ENCODE assay signal across 18 cellular contexts in genomic region chr1:167654975-167655575, GRCh38. TPM values are rescaled to one million over a fixed set of nuclear protein-coding genes. Genes with fewer than 3 reads are reported as not detected.
DNase-seq lines count a peak whose midpoint lies in the region; ATAC-seq and TF ChIP-seq lines count a peak whose summit lies in the region.
"Had no signal": no experiment of that assay in that cellular context is flagged by ENCODE, and none has a peak within 500 bp of the region (broad histone marks: within the 10 kb centered on the region; RNA-seq: fewer than 3 reads in every experiment).

No MANE protein-coding gene starts in this region.

- no peaks in the 10 kb centered on the region for H3K79me2 ChIP-seq in mammary epithelial cell (ENCODE audit: insufficient read depth, low read length)

- H3K27me3 ChIP-seq in mammary epithelial cell (ENCODE audit: insufficient read depth, low read length), result no peaks in the 10 kb centered on the region
- H3K27me3 ChIP-seq in breast epithelium, result no peaks in the 10 kb centered on the region
- no peaks in the 10 kb centered on the region for H3K27me3 ChIP-seq in lung (ENCODE audit: control insufficient read depth, insufficient read depth)
- H3K27me3 ChIP-seq in transverse colon, result no peaks in the 10 kb centered on the region
- H3K27me3 ChIP-seq: SJSA1 had no signal

- H4K20me1 ChIP-seq in mammary epithelial cell (ENCODE audit: insufficient read depth, low read length), result no peaks in the 10 kb centered on the region

- H2AFZ ChIP-seq in mammary epithelial cell (ENCODE audit: low read depth, low read length), result peak overlapping the region; percentile 13

- H3K9ac ChIP-seq in mammary epithelial cell (ENCODE audit: insufficient read depth, low read length), result no peak overlapping the region

- H3K9me3 ChIP-seq in mammary epithelial cell (replicated peaks; ENCODE audit: insufficient read depth, low read length), result no peaks in the 10 kb centered on the region
- H3K9me3 ChIP-seq in breast epithelium, result no peaks in the 10 kb centered on the region
- no peaks in the 10 kb centered on the region for H3K9me3 ChIP-seq in lung (ENCODE audit: control insufficient read depth in 2 of 2, insufficient read depth in 1 of 2, low read length in 1 of 2)
- H3K9me3 ChIP-seq in transverse colon, result no peaks in the 10 kb centered on the region
- H3K9me3 ChIP-seq: Caco-2, SJSA1 had no signal

- ATAC-seq in lung (ENCODE audit: insufficient read depth, low FRiP score) (no peak), GM18511 (IDR thresholded peaks at IDR 0.05; ENCODE audit: unreplicated experiment) (no peak), GM21619 (IDR thresholded peaks at IDR 0.05; ENCODE audit: unreplicated experiment) (no peak)
- ATAC-seq: activated CD8-positive, alpha-beta memory T cell treated with anti-CD3 and anti-CD28 coated beads, Interleukin-2, amount 10 ng/mL, durations not matched to agents 7 days and 5 days had no signal

- dilution Hi-C loops in mammary epithelial cell (cut with HindIII; ENCODE audit: low sequenced_read_pairs), result no loop called here

- H3K36me3 ChIP-seq in mammary epithelial cell (ENCODE audit: insufficient read depth, low read length), result no peaks in the 10 kb centered on the region
- H3K36me3 ChIP-seq in breast epithelium, result no peaks in the 10 kb centered on the region
- no peaks in the 10 kb centered on the region for H3K36me3 ChIP-seq in lung (ENCODE audit: control insufficient read depth in 2 of 2, insufficient read depth in 2 of 2, low read length in 2 of 2)
- no peaks in the 10 kb centered on the region for H3K36me3 ChIP-seq in transverse colon
- H3K36me3 ChIP-seq: SJSA1 had no signal

- no TSS peak for BruUV-seq in mammary epithelial cell (replicated peaks; lab: Mats Ljungman, UMichigan)

- DNase-seq in mammary epithelial cell (no peak), breast epithelium (ENCODE audit: low spot score in 2 of 2) (no peak), dermis blood vessel endothelial cell (peak; percentile 88), lung (ENCODE audit: low spot score) (no peak), transverse colon (no peak), GM10248 (ENCODE audit: extremely low spot score) (no peak)
- DNase-seq: activated CD8-positive, alpha-beta memory T cell treated with anti-CD3 and anti-CD28 coated beads, Interleukin-2, amount 10 ng/mL, durations not matched to agents 7 days and 5 days; Caco-2; GF-D8; IMR-90; kidney glomerular epithelial cell; NCI-H1092 treated with DMSO at 0.1 percent for 48 hours; NCI-H2171; stimulated activated CD4-positive, alpha-beta T cell treated with anti-CD3 and anti-CD28 coated beads, Interleukin-2, amount 100 ng/mL, for 48 hours had no signal

- TF ChIP-seq CTCF in mammary epithelial cell (conservative IDR thresholded peaks at IDR 0.05 in 1 of 2, IDR thresholded peaks at IDR 0.05 in 1 of 2; ENCODE audit: extremely low read depth in 1 of 2, insufficient read depth in 1 of 2, low read depth in 1 of 2, low read length in 2 of 2) (no peak), breast epithelium (IDR thresholded peaks at IDR 0.05) (no peak), lung (IDR thresholded peaks at IDR 0.05; ENCODE audit: control extremely low read depth, extremely low read depth) (no peak), transverse colon (IDR thresholded peaks at IDR 0.05) (no peak), GM10248 (IDR thresholded peaks at IDR 0.05; ENCODE audit: control extremely low read depth, extremely low read depth, low read depth, missing control alignments) (no peak)

- H3K4me1 ChIP-seq in mammary epithelial cell (ENCODE audit: insufficient read depth, low read length), result peaks cover 1% of the 10 kb centered on the region
- H3K4me1 ChIP-seq in breast epithelium, result peaks cover 0 to 3% of the 10 kb centered on the region in 2 donors
- peaks cover 26 to 60% of the 10 kb centered on the region in 2 donors for H3K4me1 ChIP-seq in lung (ENCODE audit: control insufficient read depth in 2 of 2, insufficient read depth in 2 of 2, low read length in 2 of 2)
- H3K4me1 ChIP-seq in transverse colon, result peaks cover 0 to 63% (median 19%) of the 10 kb centered on the region in 4 donors
- H3K4me1 ChIP-seq: SJSA1 had no signal

- intact Hi-C loops in mammary epithelial cell (cut with micrococcal nuclease), result no loop called here
- intact Hi-C loops in breast epithelium (cut with DNase I; ENCODE audit: low total_unique reads), result no loop called here
- intact Hi-C loops in transverse colon (cut with DNase I; ENCODE audit: low total_unique reads), result no loop called here

- no peak for TF ChIP-seq EP300 in transverse colon (IDR thresholded peaks at IDR 0.05; ENCODE audit: low read depth)

- no peak overlapping the region for H3K4me2 ChIP-seq in mammary epithelial cell (ENCODE audit: insufficient read depth, low read depth, low read length)

- WGBS in mammary epithelial cell (ENCODE audit: low coverage, missing lambda C conversion rate), result 48% methylated on average over 7 of the region's 7 CpGs
- WGBS in lung, 2 donors, result 39 to 61% methylated on average over 7 of the region's 7 CpGs
- WGBS in transverse colon (ENCODE audit: low coverage in 1 of 2), 2 donors, result 73 to 86% methylated on average over 4 to 7 of the region's 7 CpGs

- H3K27ac ChIP-seq in mammary epithelial cell (ENCODE audit: insufficient read depth, low read depth, low read length) (no peak overlapping the region), breast epithelium (peak overlapping the region in 1 of 2 donors; percentile 38), lung (ENCODE audit: low read depth in 1 of 2, low read length in 1 of 2) (peak overlapping the region; percentile 71 to 82), transverse colon (peak overlapping the region; percentile 11 to 57 (median 37))
- H3K27ac ChIP-seq: SJSA1 had no signal

- H3K4me3 ChIP-seq in mammary epithelial cell (replicated peaks in 1 of 3; ENCODE audit: insufficient read depth in 1 of 3, low read depth in 2 of 3, low read length in 3 of 3), result no peak overlapping the region
- no peak overlapping the region for H3K4me3 ChIP-seq in breast epithelium
- H3K4me3 ChIP-seq in lung, result no peak overlapping the region
- H3K4me3 ChIP-seq in transverse colon, result no peak overlapping the region
- H3K4me3 ChIP-seq: SJSA1 had no signal

- POLR2A ChIA-PET in GM10248 (lab: Yijun Ruan, JAX), result no interaction called here

- CTCF ChIA-PET in mammary epithelial cell (lab: Charles Lee; ENCODE audit: low non-redundant PET), result no interaction called here
- CTCF ChIA-PET in GM10248 (lab: Yijun Ruan, JAX), result interaction anchor here (0.7 to 3.5 kb wide), 8 partner anchors 9 to 114 kb away, joined by 3 to 9 read pairs (median 4); no protein-coding TSS in a partner anchor

- in situ Hi-C loops in mammary epithelial cell (cut with MboI; ENCODE audit: low sequenced_read_pairs in 2 of 2) (no loop called here), transverse colon (cut with MboI; ENCODE audit: low pct_ligation_motif_present in 1 of 4, low pct_unique_long_range_greater_than_20kb in 1 of 4, low sequenced_read_pairs in 3 of 4) (no loop called here)

- TF ChIP-seq POLR2A in breast epithelium (IDR thresholded peaks at IDR 0.05) (no peak), transverse colon (IDR thresholded peaks at IDR 0.05) (no peak)

RNA-seq across cellular contexts. Expression of gene RCSD1, which starts 25.0 kb away (rescaled TPM):
- 1 to 10 TPM in 1 of 2 donors, under 1 TPM in 1; 0.82 to 4.0 TPM for total RNA-seq in mammary epithelial cell
- 3.1 TPM for polyA plus RNA-seq in mammary epithelial cell
- not detected for polyA minus RNA-seq in mammary epithelial cell
- total RNA-seq in breast epithelium, result 10 to 100 TPM; 11.5 to 29.0 (median 12.0) TPM
- 49.2 and 55.7 TPM in 2 replicates for total RNA-seq in dermis blood vessel endothelial cell
- total RNA-seq in lung, result 10 to 100 TPM; 22.7 to 29.4 TPM
- 10 to 100 TPM in 1 of 2 donors, 1 to 10 TPM in 1; 7.6 to 25.0 TPM for polyA plus RNA-seq in lung
- 10 to 100 TPM in 2 of 4 donors, 1 to 10 TPM in 2; 6.0 to 29.2 (median 15.9) TPM for total RNA-seq in transverse colon
- total RNA-seq: A673, Caco-2, IMR-90 had no signal
